ENCODE assay signal across 1 cellular context in the genomic region with DNA sequence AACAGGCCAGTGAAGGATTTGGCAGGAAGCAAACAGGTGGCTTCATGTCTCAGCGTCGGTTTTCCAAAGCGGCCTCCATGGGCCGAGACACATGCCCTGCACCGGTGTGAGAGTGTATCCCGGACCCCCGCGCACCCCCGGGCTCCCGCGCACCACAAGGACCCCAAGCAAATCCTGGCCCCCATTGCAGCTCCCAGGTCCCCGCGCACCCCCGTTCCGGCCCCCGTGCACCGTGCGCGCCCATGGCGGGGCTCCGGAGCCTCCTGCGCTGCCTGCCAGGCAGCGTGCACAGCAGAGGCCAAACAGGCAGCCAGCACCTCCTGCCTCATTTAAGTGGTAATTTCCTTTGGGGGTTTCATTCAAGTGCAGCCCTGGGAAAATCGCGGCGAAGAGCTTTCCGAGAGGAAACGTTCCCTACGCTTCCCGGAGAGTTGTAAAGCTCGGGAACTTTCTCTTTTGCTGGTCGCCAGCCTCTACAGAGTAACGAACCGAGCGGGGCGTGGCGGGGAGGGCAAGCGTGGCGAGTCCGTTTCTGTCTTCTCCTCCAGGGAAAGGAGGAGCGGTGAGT.
A peak's percentile ranks its signal among the peaks of the same experiment; 100 is the strongest.
TF ChIP-seq lines count a peak whose summit lies in the region.

No MANE protein-coding gene starts in this region.

TF ChIP-seq in WTC11, 78 proteins besides CTCF, POLR2A, EP300 and RAD21 (continued from another document):
- TF ChIP-seq TP53 (CRISPR knock-in tag; IDR thresholded peaks at IDR 0.05) (peak; percentile 79; the same call in 1 of the 2 replicates), CREM (CRISPR knock-in tag; IDR thresholded peaks at IDR 0.05) (peak; percentile 86), FOXP1 (CRISPR knock-in tag; IDR thresholded peaks at IDR 0.05; ENCODE audit: borderline replicate concordance) (peak; percentile 90; the same call in 1 of the 2 replicates), JUN (CRISPR knock-in tag; IDR thresholded peaks at IDR 0.05) (no peak), ZBTB21 (CRISPR knock-in tag; IDR thresholded peaks at IDR 0.05; ENCODE audit: borderline replicate concordance) (no peak), SMAD3 (CRISPR knock-in tag; IDR thresholded peaks at IDR 0.05; ENCODE audit: borderline replicate concordance) (peak; percentile 91; the same call in 1 of the 2 replicates), SP1 (CRISPR knock-in tag; conservative IDR thresholded peaks at IDR 0.05) (peak; percentile 33; the same call in 1 of the 2 replicates), MYBL2 (CRISPR knock-in tag; IDR thresholded peaks at IDR 0.05) (peak; percentile 80), NFYB (CRISPR knock-in tag; conservative IDR thresholded peaks at IDR 0.05; ENCODE audit: low read depth) (0 out of 2 replicates have a peak, but pooled peaks have one; percentile 14), TEAD4 (CRISPR knock-in tag; IDR thresholded peaks at IDR 0.05) (no peak)
- TF ChIP-seq, protein P1, sequence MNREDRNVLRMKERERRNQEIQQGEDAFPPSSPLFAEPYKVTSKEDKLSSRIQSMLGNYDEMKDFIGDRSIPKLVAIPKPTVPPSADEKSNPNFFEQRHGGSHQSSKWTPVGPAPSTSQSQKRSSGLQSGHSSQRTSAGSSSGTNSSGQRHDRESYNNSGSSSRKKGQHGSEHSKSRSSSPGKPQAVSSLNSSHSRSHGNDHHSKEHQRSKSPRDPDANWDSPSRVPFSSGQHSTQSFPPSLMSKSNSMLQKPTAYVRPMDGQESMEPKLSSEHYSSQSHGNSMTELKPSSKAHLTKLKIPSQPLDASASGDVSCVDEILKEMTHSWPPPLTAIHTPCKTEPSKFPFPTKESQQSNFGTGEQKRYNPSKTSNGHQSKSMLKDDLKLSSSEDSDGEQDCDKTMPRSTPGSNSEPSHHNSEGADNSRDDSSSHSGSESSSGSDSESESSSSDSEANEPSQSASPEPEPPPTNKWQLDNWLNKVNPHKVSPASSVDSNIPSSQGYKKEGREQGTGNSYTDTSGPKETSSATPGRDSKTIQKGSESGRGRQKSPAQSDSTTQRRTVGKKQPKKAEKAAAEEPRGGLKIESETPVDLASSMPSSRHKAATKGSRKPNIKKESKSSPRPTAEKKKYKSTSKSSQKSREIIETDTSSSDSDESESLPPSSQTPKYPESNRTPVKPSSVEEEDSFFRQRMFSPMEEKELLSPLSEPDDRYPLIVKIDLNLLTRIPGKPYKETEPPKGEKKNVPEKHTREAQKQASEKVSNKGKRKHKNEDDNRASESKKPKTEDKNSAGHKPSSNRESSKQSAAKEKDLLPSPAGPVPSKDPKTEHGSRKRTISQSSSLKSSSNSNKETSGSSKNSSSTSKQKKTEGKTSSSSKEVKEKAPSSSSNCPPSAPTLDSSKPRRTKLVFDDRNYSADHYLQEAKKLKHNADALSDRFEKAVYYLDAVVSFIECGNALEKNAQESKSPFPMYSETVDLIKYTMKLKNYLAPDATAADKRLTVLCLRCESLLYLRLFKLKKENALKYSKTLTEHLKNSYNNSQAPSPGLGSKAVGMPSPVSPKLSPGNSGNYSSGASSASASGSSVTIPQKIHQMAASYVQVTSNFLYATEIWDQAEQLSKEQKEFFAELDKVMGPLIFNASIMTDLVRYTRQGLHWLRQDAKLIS (CRISPR knock-in tag; IDR thresholded peaks at IDR 0.05; ENCODE audit: borderline replicate concordance) = no peak
- TF ChIP-seq, protein P2, sequence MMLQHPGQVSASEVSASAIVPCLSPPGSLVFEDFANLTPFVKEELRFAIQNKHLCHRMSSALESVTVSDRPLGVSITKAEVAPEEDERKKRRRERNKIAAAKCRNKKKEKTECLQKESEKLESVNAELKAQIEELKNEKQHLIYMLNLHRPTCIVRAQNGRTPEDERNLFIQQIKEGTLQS (CRISPR knock-in tag; conservative IDR thresholded peaks at IDR 0.05) = 0 out of 2 replicates have a peak, but pooled peaks have one; percentile 27
- TF ChIP-seq, protein P3, sequence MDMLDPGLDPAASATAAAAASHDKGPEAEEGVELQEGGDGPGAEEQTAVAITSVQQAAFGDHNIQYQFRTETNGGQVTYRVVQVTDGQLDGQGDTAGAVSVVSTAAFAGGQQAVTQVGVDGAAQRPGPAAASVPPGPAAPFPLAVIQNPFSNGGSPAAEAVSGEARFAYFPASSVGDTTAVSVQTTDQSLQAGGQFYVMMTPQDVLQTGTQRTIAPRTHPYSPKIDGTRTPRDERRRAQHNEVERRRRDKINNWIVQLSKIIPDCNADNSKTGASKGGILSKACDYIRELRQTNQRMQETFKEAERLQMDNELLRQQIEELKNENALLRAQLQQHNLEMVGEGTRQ (CRISPR knock-in tag; IDR thresholded peaks at IDR 0.05) = no peak
- TF ChIP-seq, protein P4, sequence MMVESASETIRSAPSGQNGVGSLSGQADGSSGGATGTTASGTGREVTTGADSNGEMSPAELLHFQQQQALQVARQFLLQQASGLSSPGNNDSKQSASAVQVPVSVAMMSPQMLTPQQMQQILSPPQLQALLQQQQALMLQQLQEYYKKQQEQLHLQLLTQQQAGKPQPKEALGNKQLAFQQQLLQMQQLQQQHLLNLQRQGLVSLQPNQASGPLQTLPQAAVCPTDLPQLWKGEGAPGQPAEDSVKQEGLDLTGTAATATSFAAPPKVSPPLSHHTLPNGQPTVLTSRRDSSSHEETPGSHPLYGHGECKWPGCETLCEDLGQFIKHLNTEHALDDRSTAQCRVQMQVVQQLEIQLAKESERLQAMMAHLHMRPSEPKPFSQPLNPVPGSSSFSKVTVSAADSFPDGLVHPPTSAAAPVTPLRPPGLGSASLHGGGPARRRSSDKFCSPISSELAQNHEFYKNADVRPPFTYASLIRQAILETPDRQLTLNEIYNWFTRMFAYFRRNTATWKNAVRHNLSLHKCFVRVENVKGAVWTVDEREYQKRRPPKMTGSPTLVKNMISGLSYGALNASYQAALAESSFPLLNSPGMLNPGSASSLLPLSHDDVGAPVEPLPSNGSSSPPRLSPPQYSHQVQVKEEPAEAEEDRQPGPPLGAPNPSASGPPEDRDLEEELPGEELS (CRISPR knock-in tag; IDR thresholded peaks at IDR 0.05) = peak; percentile 91
